Comparison of ENCODE assay signal across 29 cellular contexts in genomic region chr1:1296070-1297061, GRCh38. TPM values are rescaled to one million over a fixed set of nuclear protein-coding genes. Genes with fewer than 3 reads are reported as not detected.
"Had no signal": no experiment of that assay in that cellular context is flagged by ENCODE, and none has a peak within 500 bp of the region (broad histone marks: within the 10 kb centered on the region; RNA-seq: fewer than 3 reads in every experiment).

No MANE protein-coding gene starts in this region.

- H3K4me3 ChIP-seq: esophagus muscularis mucosa, heart right ventricle, left ventricle myocardium inferior, pancreas, prostate gland, skin epidermis, thoracic aorta, vagina had no signal

- ATAC-seq: activated CD4-positive, CD25-positive, alpha-beta regulatory T cell treated with anti-CD3 and anti-CD28 coated beads, Interleukin-2, amount 50 U/mL, for 24 hours; foreskin keratinocyte; heart right ventricle; naive thymus-derived CD4-positive, alpha-beta T cell; pancreas; sciatic nerve; stimulated activated naive CD8-positive, alpha-beta T cell treated with anti-CD3 and anti-CD28 coated beads, Interleukin-15, Interleukin-2, amounts not matched to agents 100 U/mL and 50 U/mL, for 24 hours had no signal

- H3K9me3 ChIP-seq: esophagus muscularis mucosa, heart right ventricle, left ventricle myocardium inferior, pancreas, prostate gland, thoracic aorta, vagina had no signal

- H3K27me3 ChIP-seq: brain microvascular endothelial cell, esophagus muscularis mucosa, foreskin keratinocyte, heart right ventricle, pancreas, vagina had no signal

- H3K27ac ChIP-seq: brain microvascular endothelial cell, esophagus muscularis mucosa, foreskin keratinocyte, heart right ventricle, left ventricle myocardium inferior, pancreas, prostate gland, skin epidermis, thoracic aorta, vagina, VCaP had no signal

- DNase-seq: activated CD4-positive, alpha-beta T cell treated with anti-CD3 and anti-CD28 coated beads for 48 hours; activated CD4-positive, alpha-beta T cell treated with anti-CD3 and anti-CD28 coated beads, Interleukin-2, amount 50 U/mL, for 48 hours; activated CD8-positive, alpha-beta memory T cell treated with anti-CD3 and anti-CD28 coated beads for 24 hours; activated effector memory CD4-positive, alpha-beta T cell treated with anti-CD3 and anti-CD28 coated beads, Interleukin-2, amount 50 U/mL, for 16 hours; activated naive CD4-positive, alpha-beta T cell treated with anti-CD3 and anti-CD28 coated beads, Interleukin-2, amount 10 ng/mL, durations not matched to agents 7 days and 5 days; activated naive CD8-positive, alpha-beta T cell treated with anti-CD3 and anti-CD28 coated beads, Interleukin-2, amount 10 ng/mL, durations not matched to agents 7 days and 5 days; brain microvascular endothelial cell; effector CD4-positive, alpha-beta T cell; foreskin keratinocyte; heart right ventricle; left ventricle myocardium inferior; midbrain; naive thymus-derived CD4-positive, alpha-beta T cell; nucleus accumbens; retina; stimulated activated CD4-positive, alpha-beta T cell treated with anti-CD3 and anti-CD28 coated beads, Interleukin-12 subunit alpha, Interleukin-12 subunit beta, amount 100 ng/mL, for 4 hours; stimulated activated CD4-positive, alpha-beta T cell treated with anti-CD3 and anti-CD28 coated beads, Interleukin-4, amount 100 ng/mL, for 1 hour; stimulated activated naive CD8-positive, alpha-beta T cell treated with anti-CD3 and anti-CD28 coated beads, Interleukin-15, Interleukin-2, amounts not matched to agents 100 U/mL and 50 U/mL, for 24 hours; SW 1271; T-helper 9 cell had no signal

- H3K36me3 ChIP-seq: pancreas, prostate gland, thoracic aorta had no signal

- H3K4me1 ChIP-seq: foreskin keratinocyte, pancreas, prostate gland had no signal

RNA-seq across cellular contexts. Expression of gene SCNN1D, which starts 16.1 kb away (rescaled TPM):
- polyA plus RNA-seq: naive thymus-derived CD4-positive, alpha-beta T cell had no signal
